ENCODE assay signal across 8 cellular contexts in the genomic region with DNA sequence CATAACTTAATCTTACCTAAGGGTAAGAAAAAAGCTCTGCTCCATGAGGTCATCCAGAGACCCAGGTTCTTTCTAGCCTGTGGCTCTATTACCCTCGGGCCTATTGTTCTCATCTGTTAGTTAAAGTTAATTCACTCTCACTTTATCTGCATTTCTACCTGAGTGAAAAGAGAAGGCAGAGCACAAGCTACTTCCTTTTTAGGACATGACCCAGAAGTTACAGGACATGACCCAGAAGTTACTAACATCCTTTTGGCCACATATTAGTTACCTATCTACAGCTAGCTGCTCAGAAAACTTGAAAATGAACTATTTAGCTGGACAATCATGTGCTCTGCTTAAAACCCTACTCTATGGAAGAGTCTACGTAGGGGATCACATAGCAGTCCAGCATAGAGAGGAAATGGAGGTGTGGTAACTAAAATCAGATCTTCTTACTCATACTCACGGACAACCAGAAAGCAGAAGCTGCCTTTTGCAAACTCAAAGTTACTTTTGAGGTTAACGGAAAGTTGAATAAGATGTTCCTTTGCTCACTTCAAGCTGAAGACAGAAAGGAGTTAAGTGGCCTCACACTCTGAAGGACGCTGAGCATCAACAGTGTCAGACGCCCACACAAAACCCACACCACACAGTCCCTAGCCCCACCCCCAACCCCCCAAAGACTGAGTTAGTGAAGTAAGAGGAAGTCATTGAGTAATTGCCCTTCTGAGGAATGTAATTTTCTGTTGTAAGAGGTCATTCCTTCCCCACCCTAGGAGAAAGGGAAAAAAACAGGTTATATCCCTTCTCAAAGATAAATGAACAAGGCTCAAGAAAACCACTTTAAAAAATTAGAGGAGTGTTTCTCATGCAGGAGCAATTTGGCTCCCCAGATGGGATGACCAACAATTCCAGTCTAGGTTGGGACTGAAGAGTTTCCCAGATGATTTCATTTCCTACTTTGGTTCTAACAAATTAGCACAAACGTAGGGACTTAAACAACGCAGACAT. TPM values are rescaled to one million over a fixed set of nuclear protein-coding genes. Genes with fewer than 3 reads are reported as not detected.
DNase-seq lines count a peak whose midpoint lies in the region; ATAC-seq lines count a peak whose summit lies in the region.

No MANE protein-coding gene starts in this region.

- H3K36me3 Mint-ChIP-seq in naive B cell, result no peaks in the 10 kb centered on the region

- H3K9me3 Mint-ChIP-seq in naive B cell, result no peaks in the 10 kb centered on the region

- ATAC-seq in HG03469 (IDR thresholded peaks at IDR 0.05; ENCODE audit: unreplicated experiment), result peak; percentile 65
- peak; percentile 80 to 81 for ATAC-seq in naive B cell (ENCODE audit: low read depth in 2 of 2)

- peak overlapping the region; percentile 89 to 99 (median 95) for H3K27ac Mint-ChIP-seq in naive B cell

- H3K27me3 Mint-ChIP-seq in naive B cell, result no peaks in the 10 kb centered on the region

- peak overlapping the region; percentile 64 to 93 (median 88) for H3K4me3 Mint-ChIP-seq in naive B cell

- DNase-seq in activated effector memory CD4-positive, alpha-beta T cell treated with anti-CD3 and anti-CD28 coated beads, Interleukin-2, amount 50 U/mL, for 16 hours, result peak; percentile 83
- no peak for DNase-seq in activated effector memory CD4-positive, alpha-beta T cell treated with Interleukin-2 at 50 U/mL for 16 hours
- DNase-seq in activated CD8-positive, alpha-beta memory T cell treated with anti-CD3 and anti-CD28 coated beads, Interleukin-2, amount 50 U/mL, for 24 hours (ENCODE audit: extremely low read depth), result peak; percentile 32
- DNase-seq in naive B cell (peak; percentile 53), ureter (ENCODE audit: low spot score) (no peak), Ammon's horn (ENCODE audit: low spot score) (no peak), NCI-H2029 (lab: John Stamatoyannopoulos, UW) (no peak)

- H3K4me1 Mint-ChIP-seq in naive B cell, result peaks cover 43 to 66% (median 57%) of the 10 kb centered on the region in 3 donors

RNA-seq across cellular contexts. Expression of a gene that starts 45.9 kb away (rescaled TPM):
- polyA plus RNA-seq in naive B cell (ENCODE audit: low read depth in 6 of 6), result 10 to 100 TPM in 3 of 6 donors, 1 to 10 TPM in 3; 7.7 to 13.5 (median 10.1) TPM
- total RNA-seq in ureter, result 66.8 TPM

Comparison
In these comparisons a context has a peak if more than half of its experiments do, and no peak if none do; other contexts are left out.
1. DNase-seq: peak in activated effector memory CD4-positive, alpha-beta T cell treated with anti-CD3 and anti-CD28 coated beads, Interleukin-2, amount 50 U/mL, for 16 hours (single experiment), activated CD8-positive, alpha-beta memory T cell treated with anti-CD3 and anti-CD28 coated beads, Interleukin-2, amount 50 U/mL, for 24 hours (single experiment) and naive B cell (single experiment); none in activated effector memory CD4-positive, alpha-beta T cell treated with Interleukin-2 at 50 U/mL for 16 hours (single experiment), ureter (single experiment), Ammon's horn (single experiment) and NCI-H2029 (single experiment).